14 cellular contexts compared by ENCODE assay signal in genomic region chr1:193118803-193119730, GRCh38.
"Had no signal": no experiment of that assay in that cellular context is flagged by ENCODE, and none has a peak within 500 bp of the region (broad histone marks: within the 10 kb centered on the region; RNA-seq: fewer than 3 reads in every experiment).

No MANE protein-coding gene starts in this region.

- H3K9me3 ChIP-seq: body of pancreas, gastroesophageal sphincter, left lung, pancreas, uterus had no signal

- DNase-seq: activated CD4-positive, alpha-beta memory T cell treated with anti-CD3 and anti-CD28 coated beads for 36 hours; activated naive CD4-positive, alpha-beta T cell treated with anti-CD3 and anti-CD28 coated beads, Interleukin-2, amount 10 ng/mL, durations not matched to agents 7 days and 5 days; body of pancreas; central memory CD4-positive, alpha-beta T cell; left lung; nephron progenitor cell; pancreas; stimulated activated CD4-positive, alpha-beta T cell treated with anti-CD3 and anti-CD28 coated beads, Interleukin-4, amount 100 ng/mL, for 24 hours; stimulated activated naive CD8-positive, alpha-beta T cell treated with anti-CD3 and anti-CD28 coated beads, Interleukin-15, amount 100 ng/mL, for 72 hours; uterus had no signal

- H3K27me3 Mint-ChIP-seq: activated CD4-positive, alpha-beta memory T cell treated with anti-CD3 and anti-CD28 coated beads for 36 hours; memory B cell; stimulated activated naive CD8-positive, alpha-beta T cell treated with anti-CD3 and anti-CD28 coated beads, Interleukin-15, amount 100 ng/mL, for 72 hours had no signal

- H3K27ac Mint-ChIP-seq: activated CD4-positive, alpha-beta memory T cell treated with anti-CD3 and anti-CD28 coated beads for 36 hours; activated naive CD4-positive, alpha-beta T cell treated with anti-CD3 and anti-CD28 coated beads, Interleukin-2, amount 10 ng/mL, durations not matched to agents 7 days and 5 days; activated T-helper 2 cell treated with anti-CD3 and anti-CD28 coated beads, Interferon-gamma antibody, Interleukin-2, Interleukin-4, amounts not matched to agents 10 μg/mL and 5 μg/mL and 100 μg/mL, durations not matched to agents 14 hours and 24 hours and 36 hours; memory B cell; nephron progenitor cell; stimulated activated naive CD8-positive, alpha-beta T cell treated with anti-CD3 and anti-CD28 coated beads, Interleukin-15, amount 100 ng/mL, for 72 hours had no signal

- H3K27me3 ChIP-seq: body of pancreas, gastroesophageal sphincter, left lung, pancreas, uterus had no signal

- H3K4me3 ChIP-seq: body of pancreas, gastroesophageal sphincter, left lung, pancreas, uterus had no signal

- H3K9me3 Mint-ChIP-seq: activated CD4-positive, alpha-beta memory T cell treated with anti-CD3 and anti-CD28 coated beads for 36 hours; activated naive CD4-positive, alpha-beta T cell treated with anti-CD3 and anti-CD28 coated beads, Interleukin-2, amount 10 ng/mL, durations not matched to agents 7 days and 5 days; activated T-helper 2 cell treated with anti-CD3 and anti-CD28 coated beads, Interferon-gamma antibody, Interleukin-2, Interleukin-4, amounts not matched to agents 10 μg/mL and 5 μg/mL and 100 μg/mL, durations not matched to agents 14 hours and 24 hours and 36 hours; memory B cell; nephron progenitor cell; stimulated activated naive CD8-positive, alpha-beta T cell treated with anti-CD3 and anti-CD28 coated beads, Interleukin-15, amount 100 ng/mL, for 72 hours had no signal

- H3K27ac ChIP-seq: body of pancreas, gastroesophageal sphincter, left lung, pancreas, uterus had no signal

- H3K36me3 Mint-ChIP-seq: memory B cell had no signal

- H3K4me3 Mint-ChIP-seq: activated CD4-positive, alpha-beta memory T cell treated with anti-CD3 and anti-CD28 coated beads for 36 hours; activated naive CD4-positive, alpha-beta T cell treated with anti-CD3 and anti-CD28 coated beads, Interleukin-2, amount 10 ng/mL, durations not matched to agents 7 days and 5 days; memory B cell; nephron progenitor cell; stimulated activated naive CD8-positive, alpha-beta T cell treated with anti-CD3 and anti-CD28 coated beads, Interleukin-15, amount 100 ng/mL, for 72 hours had no signal

- ATAC-seq: activated CD4-positive, CD25-positive, alpha-beta regulatory T cell treated with anti-CD3 and anti-CD28 coated beads, Interleukin-2, amount 50 U/mL, for 24 hours; body of pancreas; gastroesophageal sphincter; left lung; pancreas; stimulated activated naive CD8-positive, alpha-beta T cell treated with anti-CD3 and anti-CD28 coated beads, Interleukin-15, amount 100 ng/mL, for 72 hours had no signal

- H3K36me3 ChIP-seq: gastroesophageal sphincter, left lung, pancreas, uterus had no signal
